ENCODE assay signal across 13 cellular contexts in the genomic region with DNA sequence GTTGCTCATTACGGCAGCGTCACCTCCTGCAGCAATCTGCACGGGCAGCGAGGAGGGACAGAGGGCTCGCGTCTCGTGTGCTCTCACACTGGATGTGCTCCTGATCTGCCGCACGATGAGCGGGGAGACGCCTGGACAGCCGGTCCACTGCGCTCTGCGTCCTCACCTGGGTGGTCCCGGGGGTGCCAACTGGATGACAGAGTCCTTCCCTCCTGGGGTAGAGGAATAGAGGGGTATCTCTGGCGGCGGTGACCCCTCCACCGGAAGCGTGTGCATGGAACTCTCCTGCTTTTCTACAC. TPM values are rescaled to one million over a fixed set of nuclear protein-coding genes. Genes with fewer than 3 reads are reported as not detected.
DNase-seq lines count a peak whose midpoint lies in the region; ATAC-seq, FAIRE-seq and TF ChIP-seq lines count a peak whose summit lies in the region.
"Had no signal": no experiment of that assay in that cellular context is flagged by ENCODE, and none has a peak within 500 bp of the region (broad histone marks: within the 10 kb centered on the region; RNA-seq: fewer than 3 reads in every experiment).

No MANE protein-coding gene starts in this region.

- no peak for ATAC-seq in HepG2
- no peak for ATAC-seq in foreskin keratinocyte
- ATAC-seq: activated T-helper 17 cell treated with anti-CD3 and anti-CD28 coated beads, Interleukin-2, amount 50 U/mL, for 72 hours had no signal

- no peak for TF ChIP-seq EP300 in HepG2 (IDR thresholded peaks at IDR 0.05; ENCODE audit: low read depth in 2 of 2, low read length in 2 of 2)
- no peak for TF ChIP-seq EP300 in HepG2 (CRISPR knock-in tag; IDR thresholded peaks at IDR 0.05; ENCODE audit: borderline replicate concordance)

- H3K4me1 Mint-ChIP-seq in Calu3 (ENCODE audit: low read depth, unreplicated experiment) = peaks cover 8% of the 10 kb centered on the region
- H3K4me1 Mint-ChIP-seq: activated T-helper 17 cell treated with anti-CD3 and anti-CD28 coated beads, Interleukin-2, amount 50 U/mL, for 72 hours had no signal

- H3K9ac ChIP-seq in HepG2 (ENCODE audit: insufficient read depth, low read depth, low read length) = no peak overlapping the region
- H3K9ac ChIP-seq: parathyroid adenoma had no signal

- TF ChIP-seq CTCF in Calu3 (IDR thresholded peaks at IDR 0.05; ENCODE audit: unreplicated experiment) = no peak
- no peak for TF ChIP-seq CTCF in brain microvascular endothelial cell (IDR thresholded peaks at IDR 0.05; ENCODE audit: low read depth, low read length, missing control alignments)
- no peak for TF ChIP-seq CTCF in HepG2 (CRISPR knock-in tag; IDR thresholded peaks at IDR 0.05)
- TF ChIP-seq CTCF in foreskin keratinocyte (conservative IDR thresholded peaks at IDR 0.05) = no peak
- no peak for TF ChIP-seq CTCF in GM10248 (IDR thresholded peaks at IDR 0.05; ENCODE audit: control extremely low read depth, extremely low read depth, low read depth, missing control alignments)

- no peak for DNase-seq in Calu3
- no peak for DNase-seq in brain microvascular endothelial cell
- DNase-seq in HepG2 (ENCODE audit: low spot score) = no peak
- DNase-seq in skeletal muscle cell (ENCODE audit: low read depth) = no peak
- no peak for DNase-seq in GM19239 (ENCODE audit: insufficient read length, low spot score)
- DNase-seq in DMS53 (lab: John Stamatoyannopoulos, UW) = no peak
- DNase-seq in foreskin keratinocyte = no peak
- no peak for DNase-seq in GM10248 (ENCODE audit: extremely low spot score)
- DNase-seq: DMS79, esophagus squamous epithelium, NCI-H526 treated with DMSO at 0.1 percent for 48 hours had no signal

- no peak for TF ChIP-seq POLR2A in HepG2 (IDR thresholded peaks at IDR 0.05; ENCODE audit: insufficient read depth in 1 of 2, low read depth in 2 of 2, low read length in 2 of 2)

- peaks cover 7% of the 10 kb centered on the region for H4K20me1 ChIP-seq in HepG2 (ENCODE audit: insufficient read depth, low read length)

- no peak for TF ChIP-seq RAD21 in HepG2 (CRISPR knock-in tag; IDR thresholded peaks at IDR 0.05)

- CTCF ChIA-PET in Calu3 (lab: Charles Lee) (no interaction called here), HepG2 (lab: Yijun Ruan, JAX; ENCODE audit: low intra/inter-chr PET ratio, low total read pairs) (no interaction called here), GM10248 (lab: Yijun Ruan, JAX) (no interaction called here)

- H3K9me3 Mint-ChIP-seq in Calu3 (ENCODE audit: low read depth, unreplicated experiment) = no peaks in the 10 kb centered on the region
- H3K9me3 Mint-ChIP-seq: activated T-helper 17 cell treated with anti-CD3 and anti-CD28 coated beads, Interleukin-2, amount 50 U/mL, for 72 hours had no signal

- H3K4me3 ChIP-seq in brain microvascular endothelial cell (ENCODE audit: low read depth, low read length) = peak overlapping the region; percentile 91
- peak overlapping the region in 1 of 3 experiments; percentile 91; a peak in 1 of 6 replicates for H3K4me3 ChIP-seq in HepG2 (replicated peaks in 1 of 3; ENCODE audit: insufficient read depth in 1 of 3, low read depth in 2 of 3, low read length in 3 of 3)
- H3K4me3 ChIP-seq in skeletal muscle cell (ENCODE audit: low read depth, low read length) = peak overlapping the region; percentile 80

- peak overlapping the region; percentile 76 for H3K4me2 ChIP-seq in HepG2 (ENCODE audit: low read depth, low read length)

- peaks cover 11% of the 10 kb centered on the region for H3K36me3 Mint-ChIP-seq in Calu3 (ENCODE audit: insufficient read depth, unreplicated experiment)

- WGBS in HepG2 (ENCODE audit: low lambda C conversion rate) = 90% methylated on average over 16 of the region's 19 CpGs

- in situ Hi-C loops in brain microvascular endothelial cell (cut with HindIII; ENCODE audit: low pct_ligation_motif_present, low sequenced_read_pairs) (no loop called here), HepG2 (cut with HindIII; ENCODE audit: extremely low pct_ligation_motif_present, low pct_unique_long_range_greater_than_20kb) (no loop called here)

- POLR2A ChIA-PET in HepG2 (lab: Yijun Ruan, JAX) (interaction anchor here (2.7 kb wide), 1 partner anchor 24 kb away, joined by 22 read pairs; no protein-coding TSS in a partner anchor), GM10248 (lab: Yijun Ruan, JAX) (no interaction called here)

- peaks cover 36% of the 10 kb centered on the region for H3K79me2 ChIP-seq in HepG2 (ENCODE audit: insufficient read depth, low read length)

- H3K27ac Mint-ChIP-seq in Calu3 (ENCODE audit: unreplicated experiment) = no peak overlapping the region
- H3K27ac Mint-ChIP-seq: activated T-helper 17 cell treated with anti-CD3 and anti-CD28 coated beads, Interleukin-2, amount 50 U/mL, for 72 hours had no signal

- intact Hi-C loops in Calu3 (cut with micrococcal nuclease; ENCODE audit: unreplicated experiment) = no loop called here
- intact Hi-C loops in HepG2 (cut with micrococcal nuclease; ENCODE audit: unreplicated experiment) = no loop called here

- peaks cover 55% of the 10 kb centered on the region for H3K36me3 ChIP-seq in brain microvascular endothelial cell (replicated peaks)
- peaks cover 13 to 42% of the 10 kb centered on the region in 2 experiments; a peak in 4 of 5 replicates for H3K36me3 ChIP-seq in HepG2 (replicated peaks in 1 of 2; ENCODE audit: control insufficient read depth in 1 of 2, insufficient read depth in 2 of 2, low read length in 2 of 2)

- peaks cover 78% of the 10 kb centered on the region for H3K27me3 Mint-ChIP-seq in Calu3 (ENCODE audit: unreplicated experiment)

- no peak overlapping the region for H2AFZ ChIP-seq in HepG2 (ENCODE audit: low read length)
- H2AFZ ChIP-seq: parathyroid adenoma had no signal

- BruUV-seq in Calu3 (replicated peaks; lab: Mats Ljungman, UMichigan) (no TSS peak), HepG2 (replicated peaks; lab: Mats Ljungman, UMichigan) (no TSS peak)

- H3K4me3 Mint-ChIP-seq in Calu3 (ENCODE audit: low read depth, unreplicated experiment) = peak overlapping the region; percentile 63
- H3K4me3 Mint-ChIP-seq: activated T-helper 17 cell treated with anti-CD3 and anti-CD28 coated beads, Interleukin-2, amount 50 U/mL, for 72 hours had no signal

- no peak for FAIRE-seq in HepG2 (lab: Jason Lieb, UNC)
- no peak for FAIRE-seq in GM19239 (lab: Jason Lieb, UNC)

- H3K27ac ChIP-seq in brain microvascular endothelial cell (no peak overlapping the region), HepG2 (ENCODE audit: extremely low read length, insufficient read depth, low read length) (peak overlapping the region; percentile 81), foreskin keratinocyte (no peak overlapping the region)
- H3K27ac ChIP-seq: parathyroid adenoma had no signal

- peaks cover 62% of the 10 kb centered on the region for H3K4me1 ChIP-seq in HepG2 (ENCODE audit: insufficient read depth, low read length)
- no peaks in the 10 kb centered on the region for H3K4me1 ChIP-seq in foreskin keratinocyte

- no peaks in the 10 kb centered on the region for H3K9me3 ChIP-seq in HepG2 (ENCODE audit: low read length)
- H3K9me3 ChIP-seq: esophagus squamous epithelium had no signal

- no peaks in the 10 kb centered on the region for H3K27me3 ChIP-seq in brain microvascular endothelial cell (replicated peaks)
- H3K27me3 ChIP-seq in HepG2 (ENCODE audit: control insufficient read depth in 1 of 2, insufficient read depth in 2 of 2, low read length in 2 of 2) = peaks cover 2 to 6% of the 10 kb centered on the region in 2 experiments; a peak in 2 of 5 replicates
- no peaks in the 10 kb centered on the region for H3K27me3 ChIP-seq in foreskin keratinocyte

TF ChIP-seq in HepG2, 621 proteins besides CTCF, POLR2A, EP300 and RAD21 (continues in another document):
- 0 out of 2 replicates have a peak, but pooled peaks have one; percentile 45 for TF ChIP-seq ZNF556 (CRISPR knock-in tag; IDR thresholded peaks at IDR 0.05; ENCODE audit: borderline replicate concordance)
- TF ChIP-seq RBFOX2 (IDR thresholded peaks at IDR 0.05; ENCODE audit: low read depth, low read length) = 0 out of 2 replicates have a peak, but pooled peaks have one; percentile 16
- TF ChIP-seq, protein P1, sequence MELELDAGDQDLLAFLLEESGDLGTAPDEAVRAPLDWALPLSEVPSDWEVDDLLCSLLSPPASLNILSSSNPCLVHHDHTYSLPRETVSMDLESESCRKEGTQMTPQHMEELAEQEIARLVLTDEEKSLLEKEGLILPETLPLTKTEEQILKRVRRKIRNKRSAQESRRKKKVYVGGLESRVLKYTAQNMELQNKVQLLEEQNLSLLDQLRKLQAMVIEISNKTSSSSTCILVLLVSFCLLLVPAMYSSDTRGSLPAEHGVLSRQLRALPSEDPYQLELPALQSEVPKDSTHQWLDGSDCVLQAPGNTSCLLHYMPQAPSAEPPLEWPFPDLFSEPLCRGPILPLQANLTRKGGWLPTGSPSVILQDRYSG (CRISPR knock-in tag; IDR thresholded peaks at IDR 0.05) = no peak
- no peak for TF ChIP-seq HDAC2 (CRISPR knock-in tag; IDR thresholded peaks at IDR 0.05)
- no peak for TF ChIP-seq TGIF2 (CRISPR knock-in tag; IDR thresholded peaks at IDR 0.05)

RNA-seq across cellular contexts. Expression of a gene that starts 3.4 kb away (rescaled TPM):
- total RNA-seq in Calu3 (2022) = 4.9 and 9.1 TPM in 2 replicates
- total RNA-seq in HepG2 (2016; rRNA removed; fragmentation: Illumina TruSeq; extraction: Trizol) = 14.5 and 19.9 TPM in 2 replicates
- total RNA-seq in HepG2 (2016; cell fraction: cytosol; rRNA removed; fragmentation: Illumina TruSeq; extraction: Trizol; ENCODE audit: low read depth) = 4.8 and 5.5 TPM in 2 replicates
- 12.0 and 18.5 TPM in 2 replicates for total RNA-seq in HepG2 (2016; cell fraction: insoluble cytoplasmic fraction; rRNA removed; fragmentation: Illumina TruSeq; extraction: Trizol)
- 11.5 and 11.6 TPM in 2 replicates for total RNA-seq in HepG2 (2016; cell fraction: membrane; rRNA removed; fragmentation: Illumina TruSeq; extraction: Trizol)
- total RNA-seq in HepG2 (2016; cell fraction: nucleus; rRNA removed; fragmentation: Illumina TruSeq; extraction: Trizol) = 20.5 and 24.2 TPM in 2 replicates
- 11.9 and 15.3 TPM in 2 replicates for polyA plus RNA-seq in HepG2 (2011; rRNA removed)
- polyA plus RNA-seq in HepG2 (2011; cell fraction: cytosol; rRNA removed) = 13.7 and 17.5 TPM in 2 replicates
- 24.6 and 26.4 TPM in 2 replicates for polyA plus RNA-seq in HepG2 (2011; cell fraction: nucleus; rRNA removed)
- polyA plus RNA-seq in HepG2 (2012) = 15.4 and 23.9 TPM in 2 replicates
- 2.8 and 3.2 TPM in 2 replicates for polyA plus RNA-seq in HepG2 (2016; cell fraction: cytosol; fragmentation: Illumina TruSeq; extraction: Trizol; ENCODE audit: low read depth)
- polyA plus RNA-seq in HepG2 (2016; cell fraction: insoluble cytoplasmic fraction; fragmentation: Illumina TruSeq; extraction: Trizol; ENCODE audit: low read depth) = 18.9 and 20.0 TPM in 2 replicates
- polyA plus RNA-seq in HepG2 (2016; cell fraction: membrane; fragmentation: Illumina TruSeq; extraction: Trizol; ENCODE audit: low read depth) = 10.0 and 10.7 TPM in 2 replicates
- 38.8 and 44.3 TPM in 2 replicates for polyA plus RNA-seq in HepG2 (2016; cell fraction: nucleus; fragmentation: Illumina TruSeq; extraction: Trizol; ENCODE audit: insufficient read depth, low read depth)
- 8.9 and 24.8 TPM in 2 replicates for polyA minus RNA-seq in HepG2 (2011; rRNA and poly(A)+ RNA removed; ENCODE audit: low replicate concordance)
- polyA minus RNA-seq in HepG2 (2011; cell fraction: cytosol; rRNA and poly(A)+ RNA removed) = 13.4 and 22.0 TPM in 2 replicates
- polyA minus RNA-seq in HepG2 (2011; cell fraction: nucleus; rRNA and poly(A)+ RNA removed) = 14.4 and 19.6 TPM in 2 replicates
- total RNA-seq in foreskin keratinocyte = 17.5 and 18.2 TPM in 2 replicates
- 20.6 and 22.9 TPM in 2 replicates for polyA plus RNA-seq in foreskin keratinocyte
